Comparison of ENCODE assay signal across 1 cellular context in genomic region chr16:8882725-8883377, GRCh38.
TF ChIP-seq lines count a peak whose summit lies in the region.

No MANE protein-coding gene starts in this region.

TF ChIP-seq in HepG2, 621 proteins besides CTCF, POLR2A, EP300 and RAD21:
- TF ChIP-seq ZNF296 (CRISPR knock-in tag; conservative IDR thresholded peaks at IDR 0.05) (no peak), CENPT (CRISPR knock-in tag; IDR thresholded peaks at IDR 0.05; ENCODE audit: low read depth) (no peak), ZFP91 (CRISPR knock-in tag; IDR thresholded peaks at IDR 0.05; ENCODE audit: borderline replicate concordance) (peak; percentile 35; the same call in 1 of the 2 replicates), HNRNPH1 (optimal IDR thresholded peaks at IDR 0.05; ENCODE audit: low read depth, low read length) (no peak), EED (CRISPR knock-in tag; IDR thresholded peaks at IDR 0.05) (0 out of 2 replicates have a peak, but pooled peaks have one; percentile 44), ZNF530 (CRISPR knock-in tag; IDR thresholded peaks at IDR 0.05; ENCODE audit: low read depth) (no peak), ZNF263 (CRISPR knock-in tag; IDR thresholded peaks at IDR 0.05) (peak; percentile 94)
- TF ChIP-seq, protein P1, sequence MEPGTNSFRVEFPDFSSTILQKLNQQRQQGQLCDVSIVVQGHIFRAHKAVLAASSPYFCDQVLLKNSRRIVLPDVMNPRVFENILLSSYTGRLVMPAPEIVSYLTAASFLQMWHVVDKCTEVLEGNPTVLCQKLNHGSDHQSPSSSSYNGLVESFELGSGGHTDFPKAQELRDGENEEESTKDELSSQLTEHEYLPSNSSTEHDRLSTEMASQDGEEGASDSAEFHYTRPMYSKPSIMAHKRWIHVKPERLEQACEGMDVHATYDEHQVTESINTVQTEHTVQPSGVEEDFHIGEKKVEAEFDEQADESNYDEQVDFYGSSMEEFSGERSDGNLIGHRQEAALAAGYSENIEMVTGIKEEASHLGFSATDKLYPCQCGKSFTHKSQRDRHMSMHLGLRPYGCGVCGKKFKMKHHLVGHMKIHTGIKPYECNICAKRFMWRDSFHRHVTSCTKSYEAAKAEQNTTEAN (CRISPR knock-in tag; conservative IDR thresholded peaks at IDR 0.05), result no peak
TF ChIP-seq in HepG2: peak in this region for 3.
